In the genomic region with DNA sequence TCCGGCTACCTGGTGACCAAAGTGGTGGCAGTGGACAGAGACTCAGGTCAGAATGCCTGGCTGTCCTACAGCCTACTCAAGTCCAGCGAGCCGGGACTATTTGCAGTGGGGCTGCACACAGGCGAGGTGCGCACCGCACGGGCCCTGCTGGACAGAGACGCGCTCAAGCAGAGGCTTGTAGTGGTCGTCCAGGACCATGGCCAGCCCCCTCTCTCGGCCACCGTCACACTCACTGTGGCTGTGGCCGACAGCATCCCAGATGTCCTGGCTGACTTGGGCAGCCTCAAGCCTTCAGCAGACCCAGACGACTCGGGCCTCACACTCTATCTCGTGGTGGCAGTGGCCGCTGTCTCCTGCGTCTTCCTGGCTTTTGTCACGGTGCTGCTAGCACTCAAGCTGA, we compare ENCODE assay signal across 28 cellular contexts. TPM values are rescaled to one million over a fixed set of nuclear protein-coding genes. Genes with fewer than 3 reads are reported as not detected.
DNase-seq lines count a peak whose midpoint lies in the region; ATAC-seq and TF ChIP-seq lines count a peak whose summit lies in the region.
"Had no signal": no experiment of that assay in that cellular context is flagged by ENCODE, and none has a peak within 500 bp of the region (broad histone marks: within the 10 kb centered on the region; RNA-seq: fewer than 3 reads in every experiment).

No MANE protein-coding gene starts in this region.

- H3K9ac ChIP-seq in stomach smooth muscle (ENCODE audit: low read length in 2 of 2), result no peak overlapping the region

- WGBS in right cardiac atrium, result 40% methylated on average over 19 of the region's 19 CpGs

- no peak overlapping the region for H3K27ac ChIP-seq in left ventricle myocardium inferior (replicated peaks)
- H3K27ac ChIP-seq in right cardiac atrium (ENCODE audit: low read length), result no peak overlapping the region
- H3K27ac ChIP-seq in stomach smooth muscle (ENCODE audit: low read length), result no peak overlapping the region
- no peak overlapping the region for H3K27ac ChIP-seq in SJCRH30
- H3K27ac ChIP-seq: A549, HL-60, SK-N-MC had no signal

- no peak for DNase-seq in left ventricle myocardium inferior
- no peak for DNase-seq in right cardiac atrium
- DNase-seq in left ventricle myocardium superior, result no peak
- no peak for DNase-seq in stimulated activated naive CD4-positive, alpha-beta T cell (lab: John Stamatoyannopoulos, UW)
- no peak for DNase-seq in SJCRH30
- DNase-seq: C1 segment of cervical spinal cord; Caco-2; CD4-positive, alpha-beta memory T cell; DMS79; EL; GDM1; GOT3; HCEC 1CT; KBM-7; MG63; NCI-H1417; NCI-H1694; NCI-H2081; NCI-H2227 treated with DMSO at 0.1 percent for 48 hours; NCI-H526 treated with DMSO at 0.1 percent for 48 hours; RPMI8226; SHP77 treated with DMSO at 0.1 percent for 48 hours had no signal

- H3K9me3 ChIP-seq in left ventricle myocardium inferior (replicated peaks) (peaks cover 99% of the 10 kb centered on the region), right cardiac atrium (ENCODE audit: control insufficient read depth, low read length) (peaks cover 8% of the 10 kb centered on the region), stomach smooth muscle (ENCODE audit: control insufficient read depth in 2 of 2, low read length in 2 of 2) (peaks cover 33 to 70% of the 10 kb centered on the region in 2 donors), SJCRH30 (replicated peaks) (peaks cover 41% of the 10 kb centered on the region)
- H3K9me3 ChIP-seq: Caco-2 had no signal

- H3K4me3 ChIP-seq in left ventricle myocardium inferior (peak overlapping the region; percentile 7), right cardiac atrium (ENCODE audit: low read length) (no peak overlapping the region), stomach smooth muscle (ENCODE audit: low read length in 2 of 2) (peak overlapping the region; percentile 18 to 47), SJCRH30 (no peak overlapping the region)
- H3K4me3 ChIP-seq: A549, GM12878, MG63, SK-N-MC had no signal

- no peak for TF ChIP-seq RAD21 in Ishikawa (IDR thresholded peaks at IDR 0.05; ENCODE audit: low read depth)

- intact Hi-C loops in left ventricle myocardium inferior (cut with micrococcal nuclease) (no loop called here), right cardiac atrium (cut with DNase I) (no loop called here), left ventricle myocardium superior (cut with micrococcal nuclease) (no loop called here)

- TF ChIP-seq CTCF in left ventricle myocardium inferior (IDR thresholded peaks at IDR 0.05; ENCODE audit: borderline replicate concordance), result no peak

- TF ChIP-seq EP300 in Ishikawa (IDR thresholded peaks at IDR 0.05; ENCODE audit: borderline replicate concordance), result no peak

- H3K4me1 ChIP-seq in left ventricle myocardium inferior (peaks cover 57% of the 10 kb centered on the region), right cardiac atrium (ENCODE audit: control insufficient read depth, insufficient read depth, low read length) (no peaks in the 10 kb centered on the region), stomach smooth muscle (ENCODE audit: control insufficient read depth, insufficient read depth, low read length) (no peaks in the 10 kb centered on the region), SJCRH30 (no peaks in the 10 kb centered on the region)
- H3K4me1 ChIP-seq: A549, Caco-2 had no signal

- peaks cover 18% of the 10 kb centered on the region for H3K36me3 ChIP-seq in left ventricle myocardium inferior
- H3K36me3 ChIP-seq in stomach smooth muscle (ENCODE audit: control insufficient read depth in 2 of 2, insufficient read depth in 2 of 2, low read length in 2 of 2), result peaks cover 0 to 2% of the 10 kb centered on the region in 2 donors
- peaks cover 77% of the 10 kb centered on the region for H3K36me3 ChIP-seq in SJCRH30
- H3K36me3 ChIP-seq: MG63 had no signal

- ATAC-seq in right cardiac atrium (no peak), left ventricle myocardium superior (peak; percentile 24)
- ATAC-seq: A549, GM12878 had no signal

- H3K27me3 ChIP-seq in left ventricle myocardium inferior (ENCODE audit: low read depth) (no peaks in the 10 kb centered on the region), right cardiac atrium (ENCODE audit: control insufficient read depth, insufficient read depth) (no peaks in the 10 kb centered on the region), stomach smooth muscle (ENCODE audit: control insufficient read depth in 1 of 2, insufficient read depth in 2 of 2, low read length in 2 of 2) (peaks cover 0 to 3% of the 10 kb centered on the region in 2 donors), SJCRH30 (no peaks in the 10 kb centered on the region)
- H3K27me3 ChIP-seq: MG63 had no signal

TF ChIP-seq in Ishikawa, 13 proteins besides CTCF, POLR2A, EP300 and RAD21:
- TF ChIP-seq YY1 (IDR thresholded peaks at IDR 0.05; ENCODE audit: low read depth), result no peak
- TF ChIP-seq TCF12 (IDR thresholded peaks at IDR 0.05; ENCODE audit: low read depth), result no peak
- TF ChIP-seq, protein P1, sequence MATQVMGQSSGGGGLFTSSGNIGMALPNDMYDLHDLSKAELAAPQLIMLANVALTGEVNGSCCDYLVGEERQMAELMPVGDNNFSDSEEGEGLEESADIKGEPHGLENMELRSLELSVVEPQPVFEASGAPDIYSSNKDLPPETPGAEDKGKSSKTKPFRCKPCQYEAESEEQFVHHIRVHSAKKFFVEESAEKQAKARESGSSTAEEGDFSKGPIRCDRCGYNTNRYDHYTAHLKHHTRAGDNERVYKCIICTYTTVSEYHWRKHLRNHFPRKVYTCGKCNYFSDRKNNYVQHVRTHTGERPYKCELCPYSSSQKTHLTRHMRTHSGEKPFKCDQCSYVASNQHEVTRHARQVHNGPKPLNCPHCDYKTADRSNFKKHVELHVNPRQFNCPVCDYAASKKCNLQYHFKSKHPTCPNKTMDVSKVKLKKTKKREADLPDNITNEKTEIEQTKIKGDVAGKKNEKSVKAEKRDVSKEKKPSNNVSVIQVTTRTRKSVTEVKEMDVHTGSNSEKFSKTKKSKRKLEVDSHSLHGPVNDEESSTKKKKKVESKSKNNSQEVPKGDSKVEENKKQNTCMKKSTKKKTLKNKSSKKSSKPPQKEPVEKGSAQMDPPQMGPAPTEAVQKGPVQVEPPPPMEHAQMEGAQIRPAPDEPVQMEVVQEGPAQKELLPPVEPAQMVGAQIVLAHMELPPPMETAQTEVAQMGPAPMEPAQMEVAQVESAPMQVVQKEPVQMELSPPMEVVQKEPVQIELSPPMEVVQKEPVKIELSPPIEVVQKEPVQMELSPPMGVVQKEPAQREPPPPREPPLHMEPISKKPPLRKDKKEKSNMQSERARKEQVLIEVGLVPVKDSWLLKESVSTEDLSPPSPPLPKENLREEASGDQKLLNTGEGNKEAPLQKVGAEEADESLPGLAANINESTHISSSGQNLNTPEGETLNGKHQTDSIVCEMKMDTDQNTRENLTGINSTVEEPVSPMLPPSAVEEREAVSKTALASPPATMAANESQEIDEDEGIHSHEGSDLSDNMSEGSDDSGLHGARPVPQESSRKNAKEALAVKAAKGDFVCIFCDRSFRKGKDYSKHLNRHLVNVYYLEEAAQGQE (IDR thresholded peaks at IDR 0.05; ENCODE audit: low read depth), result peak; percentile 52
- TF ChIP-seq, protein P2, sequence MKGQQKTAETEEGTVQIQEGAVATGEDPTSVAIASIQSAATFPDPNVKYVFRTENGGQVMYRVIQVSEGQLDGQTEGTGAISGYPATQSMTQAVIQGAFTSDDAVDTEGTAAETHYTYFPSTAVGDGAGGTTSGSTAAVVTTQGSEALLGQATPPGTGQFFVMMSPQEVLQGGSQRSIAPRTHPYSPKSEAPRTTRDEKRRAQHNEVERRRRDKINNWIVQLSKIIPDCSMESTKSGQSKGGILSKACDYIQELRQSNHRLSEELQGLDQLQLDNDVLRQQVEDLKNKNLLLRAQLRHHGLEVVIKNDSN (IDR thresholded peaks at IDR 0.05), result no peak
- TF ChIP-seq ZBTB7A (IDR thresholded peaks at IDR 0.05; ENCODE audit: low read depth), result no peak
- no peak for TF ChIP-seq TAF1 (IDR thresholded peaks at IDR 0.05; ENCODE audit: low read depth)
- TF ChIP-seq TEAD4 (IDR thresholded peaks at IDR 0.05), result no peak
- TF ChIP-seq EGR1 (IDR thresholded peaks at IDR 0.05), result no peak
- no peak for TF ChIP-seq NFIC (IDR thresholded peaks at IDR 0.05)

RNA-seq across cellular contexts. Expression of gene PCDHGA4, which starts 2.1 kb away (rescaled TPM):
- total RNA-seq in left ventricle myocardium inferior (7.3 TPM), right cardiac atrium (1 to 10 TPM; 4.4 to 5.8 (median 5.7) TPM), left ventricle myocardium superior (8.4 TPM)
- polyA plus RNA-seq in right cardiac atrium, result 1.7 TPM
- 12.9 and 14.7 TPM in 2 replicates for total RNA-seq in SJCRH30 (2014; rRNA removed; shearing (Covaris generic))
- polyA plus RNA-seq: CD4-positive, alpha-beta memory T cell had no signal

RNA-seq across cellular contexts. Expression of gene PCDHGB2, which starts 2.8 kb away (rescaled TPM):
- total RNA-seq in left ventricle myocardium inferior (8.8 TPM), right cardiac atrium (1 to 10 TPM; 3.5 to 6.5 (median 5.0) TPM), left ventricle myocardium superior (8.7 TPM)
- 1.9 TPM for polyA plus RNA-seq in right cardiac atrium
- total RNA-seq in SJCRH30 (2014; rRNA removed; shearing (Covaris generic)), result 8.9 and 9.8 TPM in 2 replicates
- polyA plus RNA-seq: CD4-positive, alpha-beta memory T cell had no signal

RNA-seq across cellular contexts. Expression of gene PCDHGA5, which starts 7.0 kb away (rescaled TPM):
- total RNA-seq in left ventricle myocardium inferior (4.9 TPM), right cardiac atrium (1 to 10 TPM; 3.4 to 4.7 (median 4.2) TPM), left ventricle myocardium superior (5.3 TPM)
- polyA plus RNA-seq in right cardiac atrium, result 2.0 TPM
- total RNA-seq in SJCRH30 (2014; rRNA removed; shearing (Covaris generic)), result 4.7 and 6.9 TPM in 2 replicates
- polyA plus RNA-seq: CD4-positive, alpha-beta memory T cell had no signal

RNA-seq across cellular contexts. Expression of gene PCDHGB1, which starts 7.1 kb away (rescaled TPM):
- 5.7 TPM for total RNA-seq in left ventricle myocardium inferior
- total RNA-seq in right cardiac atrium, result 1 to 10 TPM; 2.7 to 4.4 (median 3.8) TPM
- polyA plus RNA-seq in right cardiac atrium, result 1.3 TPM
- 7.1 TPM for total RNA-seq in left ventricle myocardium superior
- total RNA-seq in SJCRH30 (2014; rRNA removed; shearing (Covaris generic)), result 21.1 and 23.4 TPM in 2 replicates
- polyA plus RNA-seq: CD4-positive, alpha-beta memory T cell had no signal

RNA-seq across cellular contexts. Expression of gene PCDHGB3, which starts 13.1 kb away (rescaled TPM):
- total RNA-seq in left ventricle myocardium inferior (6.3 TPM), right cardiac atrium (1 to 10 TPM; 4.8 to 5.5 (median 5.1) TPM), left ventricle myocardium superior (7.2 TPM)
- 1.7 TPM for polyA plus RNA-seq in right cardiac atrium
- 5.2 and 7.4 TPM in 2 replicates for total RNA-seq in SJCRH30 (2014; rRNA removed; shearing (Covaris generic))
- polyA plus RNA-seq: CD4-positive, alpha-beta memory T cell had no signal

Comparison
In these comparisons a context has a peak if more than half of its experiments do, and no peak if none do; other contexts are left out.
1. H3K4me3 ChIP-seq: peak in left ventricle myocardium inferior (single experiment) and stomach smooth muscle (2 of 2); none in right cardiac atrium (single experiment) and SJCRH30 (single experiment).